Comparison of ENCODE assay signal across 13 cellular contexts in genomic region chr22:46162771-46163170, GRCh38.
"Had no signal": no experiment of that assay in that cellular context is flagged by ENCODE, and none has a peak within 500 bp of the region (broad histone marks: within the 10 kb centered on the region; RNA-seq: fewer than 3 reads in every experiment).

No MANE protein-coding gene starts in this region.

- H3K4me1 ChIP-seq: esophagus muscularis mucosa, parathyroid adenoma had no signal

- H3K27ac Mint-ChIP-seq: activated CD4-positive, alpha-beta memory T cell treated with anti-CD3 and anti-CD28 coated beads for 36 hours; activated naive CD8-positive, alpha-beta T cell treated with anti-CD3 and anti-CD28 coated beads for 36 hours; T-cell had no signal

- H3K27me3 ChIP-seq: esophagus muscularis mucosa, left lung, tibial artery had no signal

- H3K36me3 ChIP-seq: left lung had no signal

- H3K27ac ChIP-seq: esophagus muscularis mucosa, left lung, parathyroid adenoma, tibial artery had no signal

- H3K27me3 Mint-ChIP-seq: activated CD4-positive, alpha-beta memory T cell treated with anti-CD3 and anti-CD28 coated beads for 36 hours; activated naive CD8-positive, alpha-beta T cell treated with anti-CD3 and anti-CD28 coated beads for 36 hours; T-cell had no signal

- ATAC-seq: activated T-cell treated with anti-CD3 and anti-CD28 coated beads, Interleukin-2, amount 50 U/mL, for 4 hours; left lung; T-cell had no signal

- H3K4me3 ChIP-seq: esophagus muscularis mucosa, left lung, smooth muscle cell, tibial artery had no signal

- H3K4me1 Mint-ChIP-seq: activated naive CD8-positive, alpha-beta T cell treated with anti-CD3 and anti-CD28 coated beads for 36 hours had no signal

- H3K36me3 Mint-ChIP-seq: activated CD4-positive, alpha-beta memory T cell treated with anti-CD3 and anti-CD28 coated beads for 36 hours had no signal

- H3K9me3 Mint-ChIP-seq: activated CD4-positive, alpha-beta memory T cell treated with anti-CD3 and anti-CD28 coated beads for 36 hours; activated naive CD8-positive, alpha-beta T cell treated with anti-CD3 and anti-CD28 coated beads for 36 hours; activated T-cell treated with anti-CD3 and anti-CD28 coated beads, Interleukin-2, amount 50 U/mL, for 4 hours; T-cell had no signal

- H3K4me3 Mint-ChIP-seq: activated CD4-positive, alpha-beta memory T cell treated with anti-CD3 and anti-CD28 coated beads for 36 hours; activated naive CD8-positive, alpha-beta T cell treated with anti-CD3 and anti-CD28 coated beads for 36 hours; activated T-cell treated with anti-CD3 and anti-CD28 coated beads, Interleukin-2, amount 50 U/mL, for 4 hours; T-cell had no signal

- H3K9me3 ChIP-seq: esophagus muscularis mucosa, left lung, tibial artery had no signal

- DNase-seq: activated CD4-positive, alpha-beta memory T cell treated with anti-CD3 and anti-CD28 coated beads for 36 hours; activated gamma-delta T cell treated with Interleukin-2 at 50 U/mL for 16 hours; activated naive CD8-positive, alpha-beta T cell treated with anti-CD3 and anti-CD28 coated beads for 36 hours; activated T-cell treated with anti-CD3 and anti-CD28 coated beads, Interleukin-2, amount 50 U/mL, for 4 hours; dermis blood vessel endothelial cell; glutamatergic neuron; left lung; T-cell; T1000; tibial artery had no signal
